ENCODE assay signal across 8 cellular contexts in genomic region chr4:18022572-18023039, GRCh38. TPM values are rescaled to one million over a fixed set of nuclear protein-coding genes. Genes with fewer than 3 reads are reported as not detected.
DNase-seq lines count a peak whose midpoint lies in the region; ATAC-seq and TF ChIP-seq lines count a peak whose summit lies in the region.

No MANE protein-coding gene starts in this region.

- H3K27me3 ChIP-seq in CD4-positive, alpha-beta T cell (ENCODE audit: control insufficient read depth, insufficient read depth, low read length) = peaks cover 11% of the 10 kb centered on the region
- H3K27me3 ChIP-seq in endocrine pancreas (ENCODE audit: control insufficient read depth, insufficient read depth, low read length) = no peaks in the 10 kb centered on the region
- H3K27me3 ChIP-seq in neural progenitor cell = peaks cover 30% of the 10 kb centered on the region

- no peak overlapping the region for H3K27ac ChIP-seq in CD4-positive, alpha-beta T cell (ENCODE audit: low read depth, low read length)
- H3K27ac ChIP-seq in neural progenitor cell = no peak overlapping the region

- POLR2A ChIA-PET in CD4-positive, alpha-beta T cell (lab: Charles Lee) = interaction anchor here (0.7 to 1.8 kb wide), 6 partner anchors 17 to 1797 kb away, joined by 3 to 6 read pairs (median 4); partner anchors contain the start of genes DCAF16, MED28 and NCAPG

- H3K9me3 Mint-ChIP-seq in CD4-positive, alpha-beta T cell = no peaks in the 10 kb centered on the region
- H3K9me3 Mint-ChIP-seq in neural progenitor cell = peaks cover 3% of the 10 kb centered on the region

- no peak for ATAC-seq in CD4-positive, alpha-beta T cell (ENCODE audit: poor library complexity)
- ATAC-seq in GM21723 (IDR thresholded peaks at IDR 0.05; ENCODE audit: unreplicated experiment) = no peak

- no peak for DNase-seq in CD4-positive, alpha-beta T cell
- DNase-seq in NCI-H82 treated with DMSO at 0.1 percent for 48 hours (lab: John Stamatoyannopoulos, UW; ENCODE audit: unreplicated experiment) = peak; percentile 59
- peak; percentile 39 for DNase-seq in neural progenitor cell (ENCODE audit: low spot score)
- no peak for DNase-seq in NCI-H748 (lab: John Stamatoyannopoulos, UW; ENCODE audit: unreplicated experiment)
- no peak for DNase-seq in epidermal melanocyte (ENCODE audit: insufficient read length, low spot score)
- no peak for DNase-seq in dermis blood vessel endothelial cell

- TF ChIP-seq CTCF in CD4-positive, alpha-beta T cell (IDR thresholded peaks at IDR 0.05) = no peak
- no peak for TF ChIP-seq CTCF in neural progenitor cell (IDR thresholded peaks at IDR 0.05)

- H3K27me3 Mint-ChIP-seq in CD4-positive, alpha-beta T cell = peaks cover 28% of the 10 kb centered on the region
- peaks cover 6% of the 10 kb centered on the region for H3K27me3 Mint-ChIP-seq in neural progenitor cell (ENCODE audit: insufficient read depth, low read depth)

- H3K36me3 ChIP-seq in endocrine pancreas (ENCODE audit: control insufficient read depth, insufficient read depth, low read length) (no peaks in the 10 kb centered on the region), neural progenitor cell (no peaks in the 10 kb centered on the region)

- H3K4me1 Mint-ChIP-seq in CD4-positive, alpha-beta T cell (ENCODE audit: low read depth) = peaks cover 27% of the 10 kb centered on the region
- H3K4me1 Mint-ChIP-seq in neural progenitor cell = peaks cover 25% of the 10 kb centered on the region

- H3K9me3 ChIP-seq in CD4-positive, alpha-beta T cell (ENCODE audit: control insufficient read depth, low read length) = no peaks in the 10 kb centered on the region
- H3K9me3 ChIP-seq in endocrine pancreas (ENCODE audit: control insufficient read depth, low read length) = no peaks in the 10 kb centered on the region
- no peaks in the 10 kb centered on the region for H3K9me3 ChIP-seq in neural progenitor cell (ENCODE audit: low read depth)

- H4K20me1 ChIP-seq in neural progenitor cell (ENCODE audit: low read depth) = peaks cover 28% of the 10 kb centered on the region

- CTCF ChIA-PET in CD4-positive, alpha-beta T cell (lab: Charles Lee) = interaction anchor here (1.4 kb wide), 2 partner anchors 9 to 206 kb away, joined by 3 to 6 read pairs; no protein-coding TSS in a partner anchor

- no peaks in the 10 kb centered on the region for H3K4me1 ChIP-seq in endocrine pancreas (ENCODE audit: control insufficient read depth, insufficient read depth, low read length)
- H3K4me1 ChIP-seq in neural progenitor cell = peaks cover 10% of the 10 kb centered on the region

- H3K4me2 ChIP-seq in neural progenitor cell = peak overlapping the region; percentile 87

- peaks cover 22% of the 10 kb centered on the region for H3F3A ChIP-seq in neural progenitor cell (ENCODE audit: low read depth)

- H3K79me2 ChIP-seq in neural progenitor cell (ENCODE audit: low read depth) = peaks cover 31% of the 10 kb centered on the region

- intact Hi-C loops in CD4-positive, alpha-beta T cell (cut with DNase I, micrococcal nuclease) = loop anchor here (1.0 to 10.0 kb wide), 7 partner anchors 210 to 1798 kb away; partner anchors contain the start of genes DCAF16 (in 2 of the 2), NCAPG (in 2 of the 2), LAP3 (in 1 of the 2) and MED28 (in 1 of the 2)

- H3K36me3 Mint-ChIP-seq in CD4-positive, alpha-beta T cell (ENCODE audit: low read depth) = peaks cover 13% of the 10 kb centered on the region
- peaks cover 2% of the 10 kb centered on the region for H3K36me3 Mint-ChIP-seq in neural progenitor cell

- H3K4me3 Mint-ChIP-seq in CD4-positive, alpha-beta T cell = peak overlapping the region; percentile 94
- H3K4me3 Mint-ChIP-seq in neural progenitor cell = peak overlapping the region; percentile 95

- H3K4me3 ChIP-seq in endocrine pancreas (ENCODE audit: control insufficient read depth, insufficient read depth, low read length) = peak overlapping the region; percentile 94
- peak overlapping the region; percentile 77 for H3K4me3 ChIP-seq in neural progenitor cell

- H3K27ac Mint-ChIP-seq in CD4-positive, alpha-beta T cell = peak overlapping the region; percentile 84
- peak overlapping the region; percentile 86 for H3K27ac Mint-ChIP-seq in neural progenitor cell

- peak overlapping the region; percentile 84 for H3K9ac ChIP-seq in endocrine pancreas (ENCODE audit: control insufficient read depth, insufficient read depth, low read length)
- H3K9ac ChIP-seq in neural progenitor cell = no peak overlapping the region

- peak overlapping the region; percentile 83 for H2AFZ ChIP-seq in neural progenitor cell (replicated peaks)

RNA-seq across cellular contexts. Expression of gene LCORL, which starts 1.1 kb away (rescaled TPM):
- 1 to 10 TPM; 6.3 to 6.5 TPM for total RNA-seq in CD4-positive, alpha-beta T cell
- total RNA-seq in neural progenitor cell (ENCODE audit: low replicate concordance) (53.6 and 65.5 TPM in 2 replicates), dermis blood vessel endothelial cell (21.2 and 35.4 TPM in 2 replicates)

Comparison
In these comparisons a context has a peak if more than half of its experiments do, and no peak if none do; other contexts are left out.
1. DNase-seq: peak in NCI-H82 treated with DMSO at 0.1 percent for 48 hours (single experiment) and neural progenitor cell (single experiment); none in CD4-positive, alpha-beta T cell (0 of 10), NCI-H748 (single experiment), epidermal melanocyte (single experiment) and dermis blood vessel endothelial cell (single experiment).